In the genomic region with DNA sequence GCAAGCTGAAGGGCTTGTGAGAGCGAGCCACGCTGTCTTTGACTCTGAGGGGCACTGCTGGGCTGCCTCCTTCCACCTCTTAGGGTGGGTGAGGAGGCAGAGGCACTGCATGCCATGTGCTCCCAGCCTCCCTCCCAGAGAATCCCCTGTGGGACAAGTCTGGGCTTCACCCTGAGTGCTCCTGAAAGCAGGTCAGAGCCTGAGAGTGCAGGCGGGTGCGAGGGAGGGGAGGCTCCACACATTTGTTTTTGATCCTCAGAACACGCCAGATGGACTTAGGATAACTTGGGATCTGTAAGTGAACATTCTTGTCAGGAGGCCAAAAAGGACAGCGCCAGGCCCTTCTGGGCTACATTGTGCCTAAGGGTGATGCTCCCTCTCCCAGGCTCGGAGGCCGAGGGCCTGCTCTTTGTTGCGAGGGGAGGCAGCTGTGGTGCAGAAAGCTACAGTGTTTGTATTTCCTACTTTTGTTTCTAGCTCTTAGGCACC, we compare ENCODE assay signal across 9 cellular contexts.
DNase-seq lines count a peak whose midpoint lies in the region; ATAC-seq and TF ChIP-seq lines count a peak whose summit lies in the region.
"Had no signal": no experiment of that assay in that cellular context is flagged by ENCODE, and none has a peak within 500 bp of the region (broad histone marks: within the 10 kb centered on the region; RNA-seq: fewer than 3 reads in every experiment).

No MANE protein-coding gene starts in this region.

- H3K4me1 ChIP-seq in GM23338 (ENCODE audit: insufficient read depth), result peaks cover 15% of the 10 kb centered on the region
- peaks cover 47% of the 10 kb centered on the region for H3K4me1 ChIP-seq in adipocyte (ENCODE audit: control insufficient read depth, insufficient read depth, low read length)
- peaks cover 66% of the 10 kb centered on the region for H3K4me1 ChIP-seq in skeletal muscle satellite cell (ENCODE audit: control insufficient read depth, insufficient read depth, low read length)

- intact Hi-C loops in left ventricle myocardium superior (cut with micrococcal nuclease), result no loop called here
- intact Hi-C loops in activated CD4-positive, alpha-beta T cell treated with anti-CD3 and anti-CD28 coated beads for 36 hours (cut with DNase I, micrococcal nuclease), result no loop called here

- TF ChIP-seq CTCF in GM23338 (conservative IDR thresholded peaks at IDR 0.05; ENCODE audit: low read depth in 2 of 2), result peak in 1 of 2 experiments; percentile 18; a peak in 1 of 4 replicates

- H3K9me2 ChIP-seq in GM23338 (ENCODE audit: insufficient read depth), result no peaks in the 10 kb centered on the region

- ATAC-seq in GM23338, result peak; percentile 85
- ATAC-seq in left ventricle myocardium superior, result peak; percentile 86
- no peak for ATAC-seq in GM19397 (IDR thresholded peaks at IDR 0.05; ENCODE audit: unreplicated experiment)
- no peak for ATAC-seq in GM19328 (IDR thresholded peaks at IDR 0.05; ENCODE audit: unreplicated experiment)
- ATAC-seq in activated CD4-positive, alpha-beta T cell treated with anti-CD3 and anti-CD28 coated beads for 36 hours, result no peak

- DNase-seq in GM23338 (ENCODE audit: low spot score) (peak; percentile 26), adipocyte (ENCODE audit: low read depth) (peak; percentile 84), left ventricle myocardium superior (peak; percentile 74), NCI-H2029 (lab: John Stamatoyannopoulos, UW) (no peak)
- no peak for DNase-seq in activated CD4-positive, alpha-beta T cell treated with anti-CD3 and anti-CD28 coated beads for 36 hours
- DNase-seq: activated T-cell treated with anti-CD3 and anti-CD28 coated beads, Interleukin-2, amount 50 U/mL, for 24 hours had no signal

- no peaks in the 10 kb centered on the region for H3K9me3 Mint-ChIP-seq in GM23338
- H3K9me3 Mint-ChIP-seq in activated CD4-positive, alpha-beta T cell treated with anti-CD3 and anti-CD28 coated beads for 36 hours (ENCODE audit: low read depth), result no peaks in the 10 kb centered on the region
- H3K9me3 Mint-ChIP-seq: activated T-cell treated with anti-CD3 and anti-CD28 coated beads, Interleukin-2, amount 50 U/mL, for 24 hours had no signal

- no peak overlapping the region for H3K27ac Mint-ChIP-seq in GM23338
- no peak overlapping the region for H3K27ac Mint-ChIP-seq in activated CD4-positive, alpha-beta T cell treated with anti-CD3 and anti-CD28 coated beads for 36 hours
- H3K27ac Mint-ChIP-seq: activated T-cell treated with anti-CD3 and anti-CD28 coated beads, Interleukin-2, amount 50 U/mL, for 24 hours had no signal

- H3K27me3 ChIP-seq in GM23338 (ENCODE audit: insufficient read depth) (no peaks in the 10 kb centered on the region), adipocyte (replicated peaks; ENCODE audit: control insufficient read depth, insufficient read depth, low read length) (no peaks in the 10 kb centered on the region), skeletal muscle satellite cell (ENCODE audit: control insufficient read depth, insufficient read depth, low read length) (no peaks in the 10 kb centered on the region)

- no peaks in the 10 kb centered on the region for H4K20me1 ChIP-seq in GM23338 (replicated peaks; ENCODE audit: insufficient read depth)

- H3K4me3 ChIP-seq in GM23338, result no peak overlapping the region
- peak overlapping the region; percentile 23 for H3K4me3 ChIP-seq in adipocyte (ENCODE audit: low read length)
- H3K4me3 ChIP-seq in skeletal muscle satellite cell (ENCODE audit: low read length), result peak overlapping the region; percentile 7

- no peaks in the 10 kb centered on the region for H3K27me3 Mint-ChIP-seq in GM23338 (ENCODE audit: insufficient read depth, low read depth, poor library complexity)
- peaks cover 13% of the 10 kb centered on the region for H3K27me3 Mint-ChIP-seq in activated CD4-positive, alpha-beta T cell treated with anti-CD3 and anti-CD28 coated beads for 36 hours

- H3K36me3 Mint-ChIP-seq in GM23338 (ENCODE audit: low read depth), result no peaks in the 10 kb centered on the region
- no peaks in the 10 kb centered on the region for H3K36me3 Mint-ChIP-seq in activated CD4-positive, alpha-beta T cell treated with anti-CD3 and anti-CD28 coated beads for 36 hours (ENCODE audit: low read depth)

- no peaks in the 10 kb centered on the region for H3K36me3 ChIP-seq in GM23338 (ENCODE audit: insufficient read depth)
- no peaks in the 10 kb centered on the region for H3K36me3 ChIP-seq in adipocyte (ENCODE audit: control insufficient read depth, insufficient read depth, low read length, severe bottlenecking)
- no peaks in the 10 kb centered on the region for H3K36me3 ChIP-seq in skeletal muscle satellite cell (ENCODE audit: insufficient read depth, low read length)

- H3K9me3 ChIP-seq in adipocyte (ENCODE audit: control insufficient read depth, low read length), result no peaks in the 10 kb centered on the region
- H3K9me3 ChIP-seq in skeletal muscle satellite cell (replicated peaks; ENCODE audit: low read length), result no peaks in the 10 kb centered on the region

- CTCF ChIA-PET in activated CD4-positive, alpha-beta T cell treated with anti-CD3 and anti-CD28 coated beads for 36 hours (lab: Charles Lee), result interaction anchor here (1.0 kb wide), 1 partner anchor 381 kb away, joined by 3 read pairs; no protein-coding TSS in a partner anchor

- no peaks in the 10 kb centered on the region for H3F3A ChIP-seq in GM23338 (replicated peaks; ENCODE audit: low read depth)

- H3K4me2 ChIP-seq in GM23338 (no peak overlapping the region), skeletal muscle satellite cell (ENCODE audit: low read length) (peak overlapping the region; percentile 56)

- H3K9ac ChIP-seq in adipocyte (ENCODE audit: low read length) (peak overlapping the region; percentile 83), skeletal muscle satellite cell (ENCODE audit: low read depth, low read length) (peak overlapping the region; percentile 85)

- H3K4me3 Mint-ChIP-seq in GM23338, result no peak overlapping the region
- H3K4me3 Mint-ChIP-seq in activated CD4-positive, alpha-beta T cell treated with anti-CD3 and anti-CD28 coated beads for 36 hours, result no peak overlapping the region
- H3K4me3 Mint-ChIP-seq: activated T-cell treated with anti-CD3 and anti-CD28 coated beads, Interleukin-2, amount 50 U/mL, for 24 hours had no signal

- H3K79me2 ChIP-seq in GM23338 (replicated peaks; ENCODE audit: insufficient read depth), result no peaks in the 10 kb centered on the region

- POLR2A ChIA-PET in activated CD4-positive, alpha-beta T cell treated with anti-CD3 and anti-CD28 coated beads for 36 hours (lab: Charles Lee), result interaction anchor here (0.7 kb wide), 1 partner anchor 479 kb away, joined by 3 read pairs; no protein-coding TSS in a partner anchor

- H2AFZ ChIP-seq in GM23338, result peak overlapping the region; percentile 100

- 0 out of 2 replicates have a peak overlapping the region, but pooled peaks have one; percentile 47 for H3K27ac ChIP-seq in GM23338 (ENCODE audit: low read depth)

- peaks cover 12% of the 10 kb centered on the region for H3K4me1 Mint-ChIP-seq in GM23338
- H3K4me1 Mint-ChIP-seq in activated CD4-positive, alpha-beta T cell treated with anti-CD3 and anti-CD28 coated beads for 36 hours, result no peaks in the 10 kb centered on the region

TF ChIP-seq in GM23338, 12 proteins besides CTCF, POLR2A, EP300 and RAD21:
- TF ChIP-seq EZH2phosphoT487 (IDR thresholded peaks at IDR 0.05; ENCODE audit: unreplicated experiment) (no peak), POLR2AphosphoS5 (IDR thresholded peaks at IDR 0.05; ENCODE audit: low read depth) (no peak), ETS1 (IDR thresholded peaks at IDR 0.05) (no peak), EZH2 (IDR thresholded peaks at IDR 0.05; ENCODE audit: low read depth, unreplicated experiment) (no peak), JUNB (IDR thresholded peaks at IDR 0.05; ENCODE audit: unreplicated experiment) (no peak), ZNF114 (CRISPR knock-in tag; IDR thresholded peaks at IDR 0.05) (no peak), ZNF331 (CRISPR knock-in tag; IDR thresholded peaks at IDR 0.05; ENCODE audit: low read depth) (no peak), CREB1 (CRISPR knock-in tag; IDR thresholded peaks at IDR 0.05; ENCODE audit: low read depth) (no peak)

Comparison
In these comparisons a context has a peak if more than half of its experiments do, and no peak if none do; other contexts are left out.
1. ATAC-seq: peak in GM23338 (single experiment) and left ventricle myocardium superior (single experiment); none in GM19397 (single experiment), GM19328 (single experiment) and activated CD4-positive, alpha-beta T cell treated with anti-CD3 and anti-CD28 coated beads for 36 hours (single experiment).
2. DNase-seq: peak in GM23338 (single experiment), adipocyte (single experiment) and left ventricle myocardium superior (single experiment); none in NCI-H2029 (single experiment) and activated CD4-positive, alpha-beta T cell treated with anti-CD3 and anti-CD28 coated beads for 36 hours (single experiment).